Comparison of ENCODE assay signal across 27 cellular contexts in genomic region chr7:31517513-31517912, GRCh38. TPM values are rescaled to one million over a fixed set of nuclear protein-coding genes. Genes with fewer than 3 reads are reported as not detected.
DNase-seq lines count a peak whose midpoint lies in the region; ATAC-seq, FAIRE-seq and TF ChIP-seq lines count a peak whose summit lies in the region.
"Had no signal": no experiment of that assay in that cellular context is flagged by ENCODE, and none has a peak within 500 bp of the region (broad histone marks: within the 10 kb centered on the region; RNA-seq: fewer than 3 reads in every experiment).

No MANE protein-coding gene starts in this region.

- H4K91ac ChIP-seq in H1 (replicated peaks; ENCODE audit: insufficient read length, low read length), result no peak overlapping the region

- no peak overlapping the region for H3K9ac ChIP-seq in SK-N-SH
- no peak overlapping the region for H3K9ac ChIP-seq in H1 (replicated peaks in 1 of 4; ENCODE audit: extremely low read depth in 1 of 4, low read depth in 3 of 4, low read length in 3 of 4)
- H3K9ac ChIP-seq: BLaER1 treated with 17β-estradiol and CSF1 and Interleukin-3, amounts not matched to agents 10 nM and 100 nM had no signal

- no peak for TF ChIP-seq POLR2A in H1 (IDR thresholded peaks at IDR 0.05; ENCODE audit: control extremely low read depth in 1 of 2, low read depth in 2 of 2, low read length in 2 of 2)
- no peak for TF ChIP-seq POLR2A in testis (IDR thresholded peaks at IDR 0.05)

- peak overlapping the region; percentile 64; the same call in 1 of the 2 replicates for H2AFZ ChIP-seq in SK-N-SH (ENCODE audit: low read depth)
- no peak overlapping the region for H2AFZ ChIP-seq in H1 (ENCODE audit: low read length)
- H2AFZ ChIP-seq: GM23338 had no signal

- no peak overlapping the region for H4K8ac ChIP-seq in H1 (ENCODE audit: extremely low read depth, insufficient read depth, low read length)

- CTCF ChIA-PET in SK-N-SH (lab: Yijun Ruan, JAX), result no interaction called here
- CTCF ChIA-PET in A673 (lab: Charles Lee), result no interaction called here
- CTCF ChIA-PET in H1 (lab: Charles Lee; ENCODE audit: partially characterized antibody), result interaction anchor here (1.3 kb wide), 1 partner anchor 74 kb away, joined by 4 read pairs; no protein-coding TSS in a partner anchor

- H2BK5ac ChIP-seq in H1 (ENCODE audit: low read depth, low read length), result no peak overlapping the region

- H3K18ac ChIP-seq in H1 (ENCODE audit: extremely low read depth, low read length), result no peak overlapping the region

- 15% methylated on average over 25 of the region's 31 CpGs for WGBS in SK-N-SH (ENCODE audit: low lambda C conversion rate)
- WGBS in H1 (ENCODE audit: extremely low coverage in 1 of 2, insufficient coverage in 1 of 2, insufficient read length in 1 of 2, insufficient replicate concordance in 2 of 2, low coverage in 1 of 2, low lambda C conversion rate in 2 of 2, missing lambda C conversion rate in 1 of 2), 2 experiments, result 99% methylated on average over 19 of the region's 31 CpGs; no CpG with 5 or more reads in 1 of the 2 experiments
- 71 to 72% methylated on average over 11 to 31 of the region's 31 CpGs for WGBS in testis, 2 donors

- H3K4ac ChIP-seq in H1 (replicated peaks; ENCODE audit: insufficient read length, low read depth, low read length), result no peak overlapping the region

- H3K27ac ChIP-seq in SK-N-SH (ENCODE audit: low read depth in 2 of 2, low read length in 1 of 2), result no peak overlapping the region
- H3K27ac ChIP-seq in A673 (ENCODE audit: low read depth, low read length, poor library complexity, severe bottlenecking), result peak overlapping the region; percentile 73
- no peak overlapping the region for H3K27ac ChIP-seq in H1 (ENCODE audit: low read depth, low read length)
- no peak overlapping the region for H3K27ac ChIP-seq in testis
- H3K27ac ChIP-seq: 22Rv1; BLaER1 treated with 17β-estradiol and CSF1 and Interleukin-3, amounts not matched to agents 10 nM and 100 nM had no signal

- no peak overlapping the region for H2BK15ac ChIP-seq in H1 (ENCODE audit: low read length)

- H3K79me2 ChIP-seq in SK-N-SH (ENCODE audit: insufficient read depth) (no peaks in the 10 kb centered on the region), H1 (ENCODE audit: control insufficient read depth in 1 of 2, insufficient read depth in 2 of 2, low read length in 2 of 2) (no peaks in the 10 kb centered on the region)

- H3K23ac ChIP-seq in H1 (ENCODE audit: insufficient read length), result no peak overlapping the region

- H3K23me2 ChIP-seq in H1 (ENCODE audit: low read depth, low read length), result no peaks in the 10 kb centered on the region

- POLR2A ChIA-PET in SK-N-SH (lab: Yijun Ruan, JAX) (no interaction called here), A673 (lab: Charles Lee; ENCODE audit: low non-redundant PET) (no interaction called here), H1 (lab: Charles Lee; ENCODE audit: partially characterized antibody) (no interaction called here)

- H2AK5ac ChIP-seq in H1 (ENCODE audit: low read depth, low read length), result no peak overlapping the region

- no peak for FAIRE-seq in H1 (lab: Jason Lieb, UNC)
- FAIRE-seq: A204.1, D721Med, GM12891, GM19239, H54 had no signal

- TF ChIP-seq CTCF in SK-N-SH (IDR thresholded peaks at IDR 0.05) (no peak), A673 (conservative IDR thresholded peaks at IDR 0.05; ENCODE audit: low read depth, low read length) (no peak), H1 (IDR thresholded peaks at IDR 0.05; ENCODE audit: control extremely low read depth in 1 of 3, insufficient read depth in 1 of 3, low read depth in 1 of 3, low read length in 3 of 3) (no peak), testis (IDR thresholded peaks at IDR 0.05) (no peak)

- ATAC-seq in SK-N-SH treated with all-trans-retinoic acid at 6 μM for 48 hours, result no peak
- no peak for ATAC-seq in sciatic nerve
- no peak for ATAC-seq in GM18498 (IDR thresholded peaks at IDR 0.05; ENCODE audit: unreplicated experiment)
- ATAC-seq: GM23338 had no signal

- TF ChIP-seq EP300 in SK-N-SH (IDR thresholded peaks at IDR 0.05; ENCODE audit: borderline replicate concordance in 1 of 2, low read depth in 1 of 2, low read length in 1 of 2) (no peak), H1 (IDR thresholded peaks at IDR 0.05; ENCODE audit: borderline replicate concordance in 1 of 2, low read depth in 2 of 2, low read length in 2 of 2) (no peak)

- TF ChIP-seq RAD21 in SK-N-SH (IDR thresholded peaks at IDR 0.05; ENCODE audit: low read length) (no peak), H1 (IDR thresholded peaks at IDR 0.05 in 1 of 2, conservative IDR thresholded peaks at IDR 0.05 in 1 of 2; ENCODE audit: low read depth in 2 of 2, low read length in 2 of 2) (no peak)

- H3K79me1 ChIP-seq in H1 (ENCODE audit: low read depth, low read length), result no peaks in the 10 kb centered on the region

- H3K9me3 ChIP-seq in SK-N-SH (no peaks in the 10 kb centered on the region), A673 (ENCODE audit: low read depth, low read length, poor library complexity, severe bottlenecking) (peaks cover 9% of the 10 kb centered on the region), H1 (ENCODE audit: insufficient read depth in 2 of 2, low read depth in 1 of 2, low read length in 1 of 2) (peaks cover 7% of the 10 kb centered on the region in 2 experiments; a peak in 3 of 4 replicates), testis (no peaks in the 10 kb centered on the region)
- H3K9me3 ChIP-seq: BE2C, HAP-1 had no signal

- no peak overlapping the region for H3K4me3 ChIP-seq in SK-N-SH (ENCODE audit: low read depth in 2 of 2, low read length in 1 of 2)
- no peak overlapping the region for H3K4me3 ChIP-seq in A673 (ENCODE audit: low read depth, low read length, poor library complexity, severe bottlenecking)
- no peak overlapping the region for H3K4me3 ChIP-seq in H1 (ENCODE audit: extremely low read depth in 1 of 4, insufficient read depth in 2 of 4, low read depth in 3 of 4, low read length in 4 of 4)
- H3K4me3 ChIP-seq in testis, result peak overlapping the region; percentile 31 to 56
- H3K4me3 ChIP-seq: BLaER1 treated with 17β-estradiol and CSF1 and Interleukin-3, amounts not matched to agents 10 nM and 100 nM; GM23338; HAP-1 had no signal

- H2BK12ac ChIP-seq in H1 (ENCODE audit: low read depth, low read length), result no peak overlapping the region

- H4K20me1 ChIP-seq in SK-N-SH (ENCODE audit: insufficient read depth) (no peaks in the 10 kb centered on the region), H1 (replicated peaks in 1 of 2; ENCODE audit: control insufficient read depth in 1 of 2, insufficient read depth in 2 of 2, low read length in 2 of 2) (no peaks in the 10 kb centered on the region)
- H4K20me1 ChIP-seq: BLaER1 treated with 17β-estradiol and CSF1 and Interleukin-3, amounts not matched to agents 10 nM and 100 nM had no signal

- H3K4me1 ChIP-seq in SK-N-SH (ENCODE audit: control insufficient read depth in 1 of 2, insufficient read depth in 2 of 2, low read depth in 1 of 2, low read length in 1 of 2) (no peaks in the 10 kb centered on the region), A673 (ENCODE audit: insufficient read depth, low read length, poor library complexity, severe bottlenecking) (peaks cover 26% of the 10 kb centered on the region), H1 (replicated peaks in 1 of 4; ENCODE audit: control insufficient read depth in 3 of 4, insufficient read depth in 4 of 4, low read length in 3 of 4) (no peaks in the 10 kb centered on the region), testis (no peaks in the 10 kb centered on the region)
- H3K4me1 ChIP-seq: BE2C; BLaER1 treated with 17β-estradiol and CSF1 and Interleukin-3, amounts not matched to agents 10 nM and 100 nM; HAP-1 had no signal

- H3K56ac ChIP-seq in H1 (replicated peaks; ENCODE audit: insufficient read length, low read depth, low read length), result no peak overlapping the region

- no peaks in the 10 kb centered on the region for H3K27me3 ChIP-seq in SK-N-SH (ENCODE audit: insufficient read depth)
- H3K27me3 ChIP-seq in A673 (replicated peaks; ENCODE audit: insufficient read depth, low read depth, low read length, poor library complexity), result no peaks in the 10 kb centered on the region
- no peaks in the 10 kb centered on the region for H3K27me3 ChIP-seq in H1 (replicated peaks in 1 of 4; ENCODE audit: control insufficient read depth in 3 of 4, extremely low read depth in 1 of 4, insufficient read depth in 3 of 4, low read length in 3 of 4)
- no peaks in the 10 kb centered on the region for H3K27me3 ChIP-seq in testis
- H3K27me3 ChIP-seq: BE2C; BLaER1 treated with 17β-estradiol and CSF1 and Interleukin-3, amounts not matched to agents 10 nM and 100 nM had no signal

- no peak overlapping the region for H4K5ac ChIP-seq in H1 (ENCODE audit: insufficient read length, low read depth, low read length)

- no peak overlapping the region for H2BK120ac ChIP-seq in H1 (replicated peaks; ENCODE audit: low read depth, low read length)

- no peak overlapping the region for H3K14ac ChIP-seq in H1 (ENCODE audit: insufficient read length)

- H3F3A ChIP-seq in SK-N-SH (replicated peaks; ENCODE audit: insufficient read depth), result no peaks in the 10 kb centered on the region

- peak overlapping the region; percentile 34; the same call in 1 of the 2 replicates for H3K4me2 ChIP-seq in SK-N-SH
- no peak overlapping the region for H3K4me2 ChIP-seq in H1 (ENCODE audit: insufficient read depth in 1 of 2, low read depth in 2 of 2, low read length in 2 of 2)
- H3K4me2 ChIP-seq: BLaER1 treated with 17β-estradiol and CSF1 and Interleukin-3, amounts not matched to agents 10 nM and 100 nM; GM23338 had no signal

- intact Hi-C loops in A673 (cut with micrococcal nuclease; ENCODE audit: unreplicated experiment) (no loop called here), testis (cut with DNase I; ENCODE audit: low total_unique reads) (no loop called here), sciatic nerve (cut with DNase I) (no loop called here)

- DNase-seq in SK-N-SH (no peak), A673 (ENCODE audit: low spot score) (no peak), H1 (ENCODE audit: low read depth in 1 of 2, low spot score in 2 of 2) (no peak), testis (no peak), sciatic nerve (ENCODE audit: low spot score) (no peak)
- DNase-seq: ACHN; AML-193; BE2C; CD4-positive, alpha-beta T cell; CD8-positive, alpha-beta memory T cell; DMS 273 treated with DMSO at 0.1 percent for 48 hours; DMS79; GF-D8; HFFc6 had no signal

- no peaks in the 10 kb centered on the region for H3K9me2 ChIP-seq in SK-N-SH

- H2BK20ac ChIP-seq in H1 (ENCODE audit: low read length), result 0 out of 2 replicates have a peak overlapping the region, but pooled peaks have one; percentile 21

- no peaks in the 10 kb centered on the region for H3K36me3 ChIP-seq in SK-N-SH (replicated peaks in 1 of 2; ENCODE audit: control insufficient read depth in 1 of 2, insufficient read depth in 2 of 2, low read length in 1 of 2)
- H3K36me3 ChIP-seq in A673 (ENCODE audit: insufficient read depth, low read length, poor library complexity, severe bottlenecking), result no peaks in the 10 kb centered on the region
- no peaks in the 10 kb centered on the region; a peak in 1 of 8 replicates for H3K36me3 ChIP-seq in H1 (ENCODE audit: control insufficient read depth in 2 of 4, insufficient read depth in 4 of 4, low read length in 3 of 4)
- no peaks in the 10 kb centered on the region for H3K36me3 ChIP-seq in testis (ENCODE audit: low read depth, missing control alignments)
- H3K36me3 ChIP-seq: BE2C; BLaER1 treated with 17β-estradiol and CSF1 and Interleukin-3, amounts not matched to agents 10 nM and 100 nM; HAP-1 had no signal

- BruUV-seq in A673 (replicated peaks; lab: Mats Ljungman, UMichigan), result no TSS peak

RNA-seq across cellular contexts. Expression of gene ITPRID1, which starts 3.6 kb away (rescaled TPM):
- polyA plus RNA-seq in SK-N-SH (2012; rRNA removed) (not detected in 2 replicates), H1 (2011; rRNA removed) (0.03 and 0.09 TPM in 2 replicates), testis (ENCODE audit: insufficient read depth, low read depth, low replicate concordance) (2.1 TPM)
- polyA plus RNA-seq in SK-N-SH (2012; cell fraction: cytosol; rRNA removed), result not detected in 2 replicates
- polyA plus RNA-seq in SK-N-SH (2012; cell fraction: nucleus; rRNA removed), result not detected in 2 replicates
- total RNA-seq in A673 (2021) (0.21 and 0.31 TPM in 2 replicates), testis (1 to 10 TPM; 1.6 to 2.3 TPM), sciatic nerve (not detected)
- 0.13 and 0.47 TPM in 2 replicates for total RNA-seq in H1 (2021; fragmentation: NEBNext Ultra II Directional; extraction: Animal tissue kit (Norgen Biotek cat#: 25700))
- 0.09 TPM for polyA plus RNA-seq in H1 (2011; cell fraction: cytosol; rRNA removed)
- 0.23 TPM for polyA plus RNA-seq in H1 (2011; cell fraction: nucleus; rRNA removed)
- polyA plus RNA-seq in H1 (2012, experiment 1 of 2), result 0.09 to 0.41 TPM (median 0.22 TPM) in 4 replicates
- polyA plus RNA-seq in H1 (2012, experiment 2 of 2), result not detected
- 0.45 TPM for polyA plus RNA-seq in H1 (2013, experiment 1 of 2)
- polyA plus RNA-seq in H1 (2013, experiment 2 of 2), result 0.48 TPM
- 0.41 and 0.57 TPM in 2 replicates for polyA minus RNA-seq in H1 (2011; rRNA and poly(A)+ RNA removed)
- polyA minus RNA-seq in H1 (2011; cell fraction: cytosol; rRNA and poly(A)+ RNA removed), result not detected
- 0.60 TPM for polyA minus RNA-seq in H1 (2011; cell fraction: nucleus; rRNA and poly(A)+ RNA removed)
- total RNA-seq: CD4-positive, alpha-beta T cell; CD8-positive, alpha-beta memory T cell; G401; HFFc6 had no signal
- polyA plus RNA-seq: CD14-positive monocyte; CD8-positive, alpha-beta memory T cell had no signal

Comparison
In these comparisons a context has a peak if more than half of its experiments do, and no peak if none do; other contexts are left out.
1. H3K4me3 ChIP-seq: peak in testis (2 of 2); none in SK-N-SH (0 of 2), A673 (single experiment) and H1 (0 of 4).